ENCODE assay signal across 11 cellular contexts in the genomic region with DNA sequence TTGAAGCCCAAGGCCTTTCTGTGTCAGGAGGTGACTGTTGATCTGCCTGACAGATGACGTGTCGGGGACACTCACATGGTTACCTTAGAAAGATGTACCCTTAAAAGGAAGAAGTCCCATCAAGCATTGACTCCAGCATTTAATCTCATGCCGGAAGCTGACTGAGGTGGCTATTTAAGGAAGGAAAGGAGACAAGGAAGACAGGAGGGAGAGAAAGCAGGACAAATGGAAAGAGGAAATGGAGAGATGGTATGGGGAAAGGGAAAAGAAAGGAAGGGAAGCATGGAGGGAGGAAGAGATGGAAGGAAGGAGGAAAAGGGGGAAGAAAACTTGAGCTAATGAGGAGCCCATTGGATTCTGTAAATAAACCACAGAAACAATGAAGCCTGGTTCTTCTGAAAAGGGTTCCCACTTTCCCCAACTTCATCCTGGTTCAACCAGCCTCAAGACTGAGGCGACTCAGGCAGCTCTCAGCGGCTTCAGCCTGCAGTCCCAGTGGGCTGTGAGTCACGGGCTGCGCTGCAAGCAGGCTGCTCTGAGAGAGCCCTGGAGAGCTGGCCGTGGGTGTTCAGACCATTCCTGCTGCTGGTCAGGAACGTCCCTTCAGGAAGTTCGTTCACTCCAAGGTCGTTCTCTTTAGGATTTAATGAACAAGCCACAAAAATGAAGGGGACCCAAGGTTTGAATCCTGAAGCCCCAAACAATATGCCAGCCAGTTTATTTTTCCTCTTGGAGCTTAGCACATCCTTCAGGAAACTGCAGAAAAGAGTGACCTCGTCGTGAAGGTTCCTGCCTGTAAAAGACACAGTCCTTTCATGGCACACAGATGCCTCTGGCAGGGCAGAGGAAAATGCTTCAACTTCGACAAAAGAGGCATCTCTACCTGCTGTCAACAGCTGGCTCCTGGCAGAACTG.
A peak's percentile ranks its signal among the peaks of the same experiment; 100 is the strongest.
DNase-seq lines count a peak whose midpoint lies in the region; ATAC-seq and TF ChIP-seq lines count a peak whose summit lies in the region.
"Had no signal": no experiment of that assay in that cellular context is flagged by ENCODE, and none has a peak within 500 bp of the region (broad histone marks: within the 10 kb centered on the region; RNA-seq: fewer than 3 reads in every experiment).

No MANE protein-coding gene starts in this region.

- no peak for ATAC-seq in HCT116
- ATAC-seq in right cardiac atrium: peak; percentile 93 to 94
- no peak for ATAC-seq in GM18867 (IDR thresholded peaks at IDR 0.05; ENCODE audit: unreplicated experiment)

- TF ChIP-seq CTCF in HCT116 (IDR thresholded peaks at IDR 0.05 in 2 of 3, conservative IDR thresholded peaks at IDR 0.05 in 1 of 3; ENCODE audit: borderline replicate concordance in 1 of 3, insufficient read depth in 1 of 3, low read depth in 2 of 3, low read length in 2 of 3): no peak

- H3K9me3 ChIP-seq in HCT116 (ENCODE audit: control insufficient read depth in 1 of 2, insufficient read depth in 1 of 2, low read depth in 1 of 2, low read length in 2 of 2): no peaks in the 10 kb centered on the region; a peak in 1 of 4 replicates
- no peaks in the 10 kb centered on the region for H3K9me3 ChIP-seq in right cardiac atrium (ENCODE audit: control insufficient read depth, low read length)
- H3K9me3 ChIP-seq: HAP-1 had no signal

- no peak overlapping the region for H3K4me2 ChIP-seq in HCT116 (ENCODE audit: low read length)

- RAD21 ChIA-PET in HCT116 (lab: Charles Lee; ENCODE audit: low non-redundant PET in 1 of 2, low total read pairs in 2 of 2, uncharacterized antibody in 2 of 2, unreplicated experiment in 2 of 2): no interaction called here

- POLR2A ChIA-PET in HCT116 (lab: Charles Lee): no interaction called here

- no peaks in the 10 kb centered on the region for H4K20me1 ChIP-seq in HCT116 (ENCODE audit: insufficient read depth)

- BruUV-seq in HCT116 (replicated peaks; lab: Mats Ljungman, UMichigan): no TSS peak

- CTCF ChIA-PET in HCT116 (lab: Charles Lee): no interaction called here

- H3K4me1 ChIP-seq in HCT116 (ENCODE audit: control insufficient read depth in 1 of 2, insufficient read depth in 2 of 2, low read length in 2 of 2) (peaks cover 0 to 5% of the 10 kb centered on the region in 2 experiments; a peak in 1 of 4 replicates), right cardiac atrium (ENCODE audit: control insufficient read depth, insufficient read depth, low read length) (no peaks in the 10 kb centered on the region)
- H3K4me1 ChIP-seq: HAP-1 had no signal

- TF ChIP-seq RAD21 in HCT116 (IDR thresholded peaks at IDR 0.05; ENCODE audit: low read depth): no peak

- no peaks in the 10 kb centered on the region for H3K36me3 ChIP-seq in HCT116 (ENCODE audit: control insufficient read depth in 1 of 2, insufficient read depth in 2 of 2, low read length in 2 of 2)
- H3K36me3 ChIP-seq: HAP-1 had no signal

- H3K4me3 ChIP-seq in HCT116 (replicated peaks in 1 of 2; ENCODE audit: low read depth in 1 of 2, low read length in 2 of 2) (no peak overlapping the region), right cardiac atrium (ENCODE audit: low read length) (no peak overlapping the region)
- H3K4me3 ChIP-seq: HAP-1 had no signal

- WGBS in right cardiac atrium: 34% methylated on average over 14 of the region's 14 CpGs

- no peaks in the 10 kb centered on the region for H3K27me3 ChIP-seq in HCT116 (ENCODE audit: insufficient read depth, low read length)
- no peaks in the 10 kb centered on the region for H3K27me3 ChIP-seq in right cardiac atrium (ENCODE audit: control insufficient read depth, insufficient read depth)

- H3K79me2 ChIP-seq in HCT116 (ENCODE audit: insufficient read depth, low read length): no peaks in the 10 kb centered on the region

- no peak for TF ChIP-seq POLR2A in HCT116 (IDR thresholded peaks at IDR 0.05; ENCODE audit: borderline replicate concordance, extremely low read depth, insufficient read depth, insufficient read length)

- intact Hi-C loops in HCT116 (cut with micrococcal nuclease): no loop called here
- intact Hi-C loops in right cardiac atrium (cut with DNase I): no loop called here

- H3K9ac ChIP-seq in HCT116 (ENCODE audit: low read length): no peak overlapping the region

- H3K27ac ChIP-seq in HCT116 (ENCODE audit: low read depth, low read length) (no peak overlapping the region), right cardiac atrium (ENCODE audit: low read length) (peak overlapping the region; percentile 28)

- no peaks in the 10 kb centered on the region for H3K9me2 ChIP-seq in HCT116 (ENCODE audit: insufficient read depth)

- no peak overlapping the region for H2AFZ ChIP-seq in HCT116 (ENCODE audit: low read depth, low read length, poor library complexity, severe bottlenecking)

- DNase-seq in HCT116 (ENCODE audit: low read depth, low spot score) (peak; percentile 0), amniotic epithelial cell (ENCODE audit: low read depth) (peak; percentile 76), right cardiac atrium (peak; percentile 83 to 90 (median 89)), smooth muscle cell of the brain vasculature (ENCODE audit: low read depth, low spot score) (peak; percentile 20), SKM-1 (lab: John Stamatoyannopoulos, UW; ENCODE audit: unreplicated experiment) (no peak), NCI-H526 treated with DMSO at 0.1 percent for 48 hours (lab: John Stamatoyannopoulos, UW) (no peak)
- DNase-seq in activated naive CD4-positive, alpha-beta T cell (lab: John Stamatoyannopoulos, UW): no peak
- DNase-seq: activated naive CD4-positive, alpha-beta T cell treated with anti-CD3 and anti-CD28 coated beads, Interleukin-2, amount 50 U/mL, for 16 hours; T-helper 1 cell had no signal

TF ChIP-seq in HCT116, 20 proteins besides CTCF, POLR2A, EP300 and RAD21 (continues in another document):
- TF ChIP-seq ZNF274 (IDR thresholded peaks at IDR 0.05; ENCODE audit: low read depth, low read length) (no peak), MAX (IDR thresholded peaks at IDR 0.05) (no peak), JUND (IDR thresholded peaks at IDR 0.05) (no peak), EZH2phosphoT487 (IDR thresholded peaks at IDR 0.05; ENCODE audit: borderline replicate concordance) (no peak), SP1 (IDR thresholded peaks at IDR 0.05; ENCODE audit: low read depth) (no peak), ELF1 (IDR thresholded peaks at IDR 0.05; ENCODE audit: borderline replicate concordance, low read depth) (no peak), SIN3A (IDR thresholded peaks at IDR 0.05; ENCODE audit: low read depth) (no peak), CEBPB (IDR thresholded peaks at IDR 0.05; ENCODE audit: low read depth) (no peak), ZBTB33 (IDR thresholded peaks at IDR 0.05; ENCODE audit: extremely low read depth, insufficient replicate concordance, low read length) (no peak), TCF7L2 (IDR thresholded peaks at IDR 0.05; ENCODE audit: borderline replicate concordance, extremely low read depth, insufficient read depth, insufficient read length) (no peak), ZFX (IDR thresholded peaks at IDR 0.05) (no peak), YY1 (IDR thresholded peaks at IDR 0.05; ENCODE audit: extremely low read depth, insufficient replicate concordance, low read depth, low read length) (no peak), EGR1 (IDR thresholded peaks at IDR 0.05; ENCODE audit: low read depth) (no peak), EZH2 (IDR thresholded peaks at IDR 0.05) (no peak), ATF3 (IDR thresholded peaks at IDR 0.05) (no peak), SRF (IDR thresholded peaks at IDR 0.05; ENCODE audit: low read depth) (no peak), POLR2AphosphoS5 (IDR thresholded peaks at IDR 0.05; ENCODE audit: low read depth, low read length) (no peak)

Comparison
In these comparisons a context has a peak if more than half of its experiments do, and no peak if none do; other contexts are left out.
1. ATAC-seq: peak in right cardiac atrium (2 of 2); none in HCT116 (single experiment) and GM18867 (single experiment).
2. DNase-seq: peak in HCT116 (single experiment), amniotic epithelial cell (single experiment), right cardiac atrium (3 of 3) and smooth muscle cell of the brain vasculature (single experiment); none in SKM-1 (single experiment), activated naive CD4-positive, alpha-beta T cell (0 of 4) and NCI-H526 treated with DMSO at 0.1 percent for 48 hours (single experiment).